In genomic region chr6:124090491-124090890, GRCh38 we compare ENCODE assay signal across 37 cellular contexts.
"Had no signal": no experiment of that assay in that cellular context is flagged by ENCODE, and none has a peak within 500 bp of the region (broad histone marks: within the 10 kb centered on the region; RNA-seq: fewer than 3 reads in every experiment).

No MANE protein-coding gene starts in this region.

- H2AFZ ChIP-seq: PC-9 had no signal

- H3K9me3 ChIP-seq: colonic mucosa had no signal

- H3K4me3 ChIP-seq: cardiac muscle cell, colonic mucosa, PC-9 had no signal

- H3K9me3 Mint-ChIP-seq: activated B cell treated with CpG ODN at 0.5 μM for 24 hours; activated CD4-positive, alpha-beta memory T cell treated with anti-CD3 and anti-CD28 coated beads, Interleukin-2, amount 10 ng/mL, durations not matched to agents 7 days and 5 days; activated naive CD4-positive, alpha-beta T cell treated with anti-CD3 and anti-CD28 coated beads, Interleukin-2, amount 10 ng/mL, durations not matched to agents 7 days and 5 days; activated naive CD8-positive, alpha-beta T cell treated with anti-CD3 and anti-CD28 coated beads, Interleukin-2, amount 50 U/mL, for 24 hours; brain had no signal

- H3K36me3 Mint-ChIP-seq: activated CD8-positive, alpha-beta memory T cell treated with anti-CD3 and anti-CD28 coated beads, Interleukin-2, amount 10 ng/mL, durations not matched to agents 7 days and 5 days; activated naive CD4-positive, alpha-beta T cell treated with anti-CD3 and anti-CD28 coated beads, Interleukin-2, amount 10 ng/mL, durations not matched to agents 7 days and 5 days; activated naive CD8-positive, alpha-beta T cell; brain had no signal

- DNase-seq: activated B cell treated with CpG ODN at 0.5 μM for 24 hours; activated CD4-positive, alpha-beta memory T cell treated with anti-CD3 and anti-CD28 coated beads, Interleukin-2, amount 10 ng/mL, durations not matched to agents 7 days and 5 days; activated CD4-positive, alpha-beta T cell treated with anti-CD3 and anti-CD28 coated beads for 1 hour; activated CD4-positive, alpha-beta T cell treated with anti-CD3 and anti-CD28 coated beads for 48 hours; activated CD8-positive, alpha-beta memory T cell treated with anti-CD3 and anti-CD28 coated beads for 24 hours; activated CD8-positive, alpha-beta memory T cell treated with anti-CD3 and anti-CD28 coated beads, Interleukin-2, amount 10 ng/mL, durations not matched to agents 7 days and 5 days; activated CD8-positive, alpha-beta memory T cell treated with anti-CD3 and anti-CD28 coated beads, Interleukin-2, amount 50 U/mL, for 48 hours; activated effector memory CD4-positive, alpha-beta T cell treated with Interleukin-2 at 50 U/mL for 16 hours; activated naive CD4-positive, alpha-beta T cell treated with anti-CD3 and anti-CD28 coated beads, Interleukin-2, amount 10 ng/mL, durations not matched to agents 7 days and 5 days; activated naive CD8-positive, alpha-beta T cell treated with anti-CD3 and anti-CD28 coated beads, Interleukin-2, amount 50 U/mL, for 24 hours; activated T-cell treated with anti-CD3 and anti-CD28 coated beads, Interleukin-2, amount 50 U/mL, for 48 hours; anterior cingulate cortex; colonic mucosa; MM.1S; MV-4-11; NCI-H1092; NCI-H1417 treated with DMSO at 0.1 percent for 48 hours; NCI-H187 treated with DMSO at 0.1 percent for 48 hours; NCI-H2081; NCI-H2227 treated with DMSO at 0.1 percent for 48 hours; NCI-H446; NCI-H510A treated with DMSO at 0.1 percent for 48 hours; NCI-H748 treated with DMSO at 0.1 percent for 48 hours; PC-9; Right ventricle myocardium superior; SW 1271; T-helper 1 cell; T-helper 2 cell; T-helper 9 cell had no signal

- H3K27me3 Mint-ChIP-seq: activated B cell treated with CpG ODN at 0.5 μM for 24 hours; activated CD4-positive, alpha-beta memory T cell treated with anti-CD3 and anti-CD28 coated beads, Interleukin-2, amount 10 ng/mL, durations not matched to agents 7 days and 5 days; activated CD8-positive, alpha-beta memory T cell treated with anti-CD3 and anti-CD28 coated beads, Interleukin-2, amount 10 ng/mL, durations not matched to agents 7 days and 5 days; activated naive CD4-positive, alpha-beta T cell treated with anti-CD3 and anti-CD28 coated beads, Interleukin-2, amount 10 ng/mL, durations not matched to agents 7 days and 5 days; activated naive CD8-positive, alpha-beta T cell; activated naive CD8-positive, alpha-beta T cell treated with anti-CD3 and anti-CD28 coated beads, Interleukin-2, amount 50 U/mL, for 24 hours; brain; central memory CD8-positive, alpha-beta T cell had no signal

- H3K4me1 Mint-ChIP-seq: activated B cell treated with CpG ODN at 0.5 μM for 24 hours; activated CD4-positive, alpha-beta memory T cell treated with anti-CD3 and anti-CD28 coated beads, Interleukin-2, amount 10 ng/mL, durations not matched to agents 7 days and 5 days; activated CD8-positive, alpha-beta memory T cell treated with anti-CD3 and anti-CD28 coated beads, Interleukin-2, amount 10 ng/mL, durations not matched to agents 7 days and 5 days; activated naive CD4-positive, alpha-beta T cell treated with anti-CD3 and anti-CD28 coated beads, Interleukin-2, amount 10 ng/mL, durations not matched to agents 7 days and 5 days; activated naive CD8-positive, alpha-beta T cell treated with anti-CD3 and anti-CD28 coated beads, Interleukin-2, amount 50 U/mL, for 24 hours; central memory CD8-positive, alpha-beta T cell had no signal

- H3K27me3 ChIP-seq: colonic mucosa had no signal

- H3K9ac ChIP-seq: KMS-11 had no signal

- H3K4me3 Mint-ChIP-seq: activated B cell treated with CpG ODN at 0.5 μM for 24 hours; activated CD4-positive, alpha-beta memory T cell treated with anti-CD3 and anti-CD28 coated beads, Interleukin-2, amount 10 ng/mL, durations not matched to agents 7 days and 5 days; activated CD8-positive, alpha-beta memory T cell treated with anti-CD3 and anti-CD28 coated beads, Interleukin-2, amount 10 ng/mL, durations not matched to agents 7 days and 5 days; activated naive CD4-positive, alpha-beta T cell treated with anti-CD3 and anti-CD28 coated beads, Interleukin-2, amount 10 ng/mL, durations not matched to agents 7 days and 5 days; activated naive CD8-positive, alpha-beta T cell; activated naive CD8-positive, alpha-beta T cell treated with anti-CD3 and anti-CD28 coated beads, Interleukin-2, amount 50 U/mL, for 24 hours; brain; central memory CD8-positive, alpha-beta T cell had no signal

- H3K27ac ChIP-seq: cardiac muscle cell, colonic mucosa, KMS-11, PC-9, RWPE1, VCaP had no signal

- FAIRE-seq: RCC 7860 had no signal

- H3K4me1 ChIP-seq: colonic mucosa had no signal

- H3K36me3 ChIP-seq: cardiac muscle cell, colonic mucosa had no signal

- H3K27ac Mint-ChIP-seq: activated B cell treated with CpG ODN at 0.5 μM for 24 hours; activated CD4-positive, alpha-beta memory T cell treated with anti-CD3 and anti-CD28 coated beads, Interleukin-2, amount 10 ng/mL, durations not matched to agents 7 days and 5 days; activated CD8-positive, alpha-beta memory T cell treated with anti-CD3 and anti-CD28 coated beads, Interleukin-2, amount 10 ng/mL, durations not matched to agents 7 days and 5 days; activated naive CD4-positive, alpha-beta T cell treated with anti-CD3 and anti-CD28 coated beads, Interleukin-2, amount 10 ng/mL, durations not matched to agents 7 days and 5 days; activated naive CD8-positive, alpha-beta T cell; activated naive CD8-positive, alpha-beta T cell treated with anti-CD3 and anti-CD28 coated beads, Interleukin-2, amount 50 U/mL, for 24 hours; brain had no signal

- H3K4me2 ChIP-seq: KMS-11, PC-9 had no signal
